ENCODE assay signal across 15 cellular contexts in genomic region chr15:69735126-69735525, GRCh38.
A peak's percentile ranks its signal among the peaks of the same experiment; 100 is the strongest.
DNase-seq lines count a peak whose midpoint lies in the region; ATAC-seq and TF ChIP-seq lines count a peak whose summit lies in the region.
"Had no signal": no experiment of that assay in that cellular context is flagged by ENCODE, and none has a peak within 500 bp of the region (broad histone marks: within the 10 kb centered on the region; RNA-seq: fewer than 3 reads in every experiment).

No MANE protein-coding gene starts in this region.

- H3K23ac ChIP-seq in mesenchymal stem cell (ENCODE audit: low read length in 2 of 2), result no peak overlapping the region

- H3K9me3 ChIP-seq in mesenchymal stem cell (ENCODE audit: control insufficient read depth, low read length) (peaks cover 2% of the 10 kb centered on the region), tibial nerve (no peaks in the 10 kb centered on the region), WERI-Rb-1 (ENCODE audit: severe bottlenecking) (peaks cover 7% of the 10 kb centered on the region)
- H3K9me3 ChIP-seq: breast epithelium, upper lobe of left lung had no signal

- H3K18ac ChIP-seq in mesenchymal stem cell (ENCODE audit: low read depth in 1 of 2, low read length in 2 of 2), result no peak overlapping the region

- no peak overlapping the region for H4K8ac ChIP-seq in mesenchymal stem cell (ENCODE audit: low read length)

- no peaks in the 10 kb centered on the region for H3K79me1 ChIP-seq in mesenchymal stem cell (replicated peaks; ENCODE audit: low read length, poor library complexity, severe bottlenecking)

- no peak overlapping the region for H4K91ac ChIP-seq in mesenchymal stem cell (ENCODE audit: low read length)

- TF ChIP-seq CTCF in tibial nerve (IDR thresholded peaks at IDR 0.05) (no peak), WERI-Rb-1 (IDR thresholded peaks at IDR 0.05; ENCODE audit: low read depth, low read length) (no peak), HFFc6 (IDR thresholded peaks at IDR 0.05) (no peak)

- peaks cover 60% of the 10 kb centered on the region for H3K27me3 Mint-ChIP-seq in HFFc6 (ENCODE audit: insufficient read depth)

- H2BK120ac ChIP-seq in mesenchymal stem cell (ENCODE audit: low read depth, low read length), result no peak overlapping the region

- no peak overlapping the region for H3K14ac ChIP-seq in mesenchymal stem cell (ENCODE audit: low read length in 2 of 2)

- ATAC-seq in GM18870 (IDR thresholded peaks at IDR 0.05; ENCODE audit: unreplicated experiment), result no peak

- peaks cover 16 to 33% of the 10 kb centered on the region in 2 experiments for H3K27me3 ChIP-seq in mesenchymal stem cell (ENCODE audit: control insufficient read depth in 1 of 2, insufficient read depth in 1 of 2, low read length in 2 of 2)
- H3K27me3 ChIP-seq in tibial nerve, result no peaks in the 10 kb centered on the region
- no peaks in the 10 kb centered on the region for H3K27me3 ChIP-seq in WERI-Rb-1 (ENCODE audit: insufficient read depth, low read depth, severe bottlenecking)
- H3K27me3 ChIP-seq: breast epithelium, upper lobe of left lung had no signal

- no peak overlapping the region for H3K4me3 Mint-ChIP-seq in HFFc6
- H3K4me3 Mint-ChIP-seq: activated CD4-positive, alpha-beta T cell treated with anti-CD3 and anti-CD28 coated beads, Interleukin-2, amount 10 ng/mL, durations not matched to agents 24 days and 14 days; T-helper 1 cell treated with Interleukin-12 subunit alpha and Interleukin-12 subunit beta and Interleukin-4 antibody, amounts not matched to agents 30 μg/mL and 1 μg/mL, for 36 hours had no signal

- peak; percentile 28 for DNase-seq in NCI-H2227 (lab: John Stamatoyannopoulos, UW; ENCODE audit: unreplicated experiment)
- no peak for DNase-seq in NCI-H2227 treated with DMSO at 0.1 percent for 48 hours (lab: John Stamatoyannopoulos, UW)
- peak; percentile 6 for DNase-seq in dermis blood vessel endothelial cell
- DNase-seq in mesenchymal stem cell, result peak; percentile 85
- peak; percentile 30 to 65 for DNase-seq in tibial nerve (ENCODE audit: low spot score in 2 of 2)
- DNase-seq in WERI-Rb-1, result no peak
- DNase-seq in HFFc6, result no peak
- DNase-seq: activated CD4-positive, alpha-beta T cell treated with anti-CD3 and anti-CD28 coated beads, Interleukin-2, amount 10 ng/mL, durations not matched to agents 24 days and 14 days; NCI-H2029; spleen; upper lobe of left lung had no signal

- no peak overlapping the region for H3K4ac ChIP-seq in mesenchymal stem cell (ENCODE audit: low read depth in 1 of 2, low read length in 2 of 2)

- H3K27ac Mint-ChIP-seq in HFFc6, result no peak overlapping the region
- H3K27ac Mint-ChIP-seq: activated CD4-positive, alpha-beta T cell treated with anti-CD3 and anti-CD28 coated beads, Interleukin-2, amount 10 ng/mL, durations not matched to agents 24 days and 14 days; activated T-helper 2 cell treated with anti-CD3 and anti-CD28 coated beads, Interferon-gamma antibody, Interleukin-2, Interleukin-4, amounts not matched to agents 10 μg/mL and 5 μg/mL and 100 μg/mL, durations not matched to agents 14 hours and 24 hours and 36 hours; T-helper 1 cell treated with Interleukin-12 subunit alpha and Interleukin-12 subunit beta and Interleukin-4 antibody, amounts not matched to agents 30 μg/mL and 1 μg/mL, for 36 hours had no signal

- peaks cover 4% of the 10 kb centered on the region for H3K9me3 Mint-ChIP-seq in HFFc6

- no peak overlapping the region for H2AFZ ChIP-seq in mesenchymal stem cell (ENCODE audit: low read depth, low read length)

- no peaks in the 10 kb centered on the region for H3K4me1 Mint-ChIP-seq in HFFc6 (ENCODE audit: low read depth)

- H2BK5ac ChIP-seq in mesenchymal stem cell (ENCODE audit: low read depth, low read length, poor library complexity, severe bottlenecking), result no peak overlapping the region

- no peak overlapping the region for H2BK15ac ChIP-seq in mesenchymal stem cell (ENCODE audit: low read depth, poor library complexity, severe bottlenecking)

- H3K36me3 ChIP-seq in mesenchymal stem cell (ENCODE audit: control insufficient read depth in 1 of 2, insufficient read depth in 2 of 2, low read depth in 1 of 2, low read length in 2 of 2) (no peaks in the 10 kb centered on the region), tibial nerve (no peaks in the 10 kb centered on the region), WERI-Rb-1 (no peaks in the 10 kb centered on the region)
- H3K36me3 ChIP-seq: breast epithelium, spleen, upper lobe of left lung had no signal

- TF ChIP-seq POLR2A in tibial nerve (IDR thresholded peaks at IDR 0.05), result no peak

- H3K4me2 ChIP-seq in mesenchymal stem cell (ENCODE audit: low read length, poor library complexity, severe bottlenecking), result no peak overlapping the region

- H2AK5ac ChIP-seq in mesenchymal stem cell (ENCODE audit: low read length, severe bottlenecking), result no peak overlapping the region

- no peak overlapping the region for H3K27ac ChIP-seq in mesenchymal stem cell (ENCODE audit: low read length, poor library complexity, severe bottlenecking)
- peak overlapping the region in 2 of 4 donors; percentile 58 to 77 for H3K27ac ChIP-seq in tibial nerve
- H3K27ac ChIP-seq in WERI-Rb-1, result no peak overlapping the region
- H3K27ac ChIP-seq: breast epithelium, spleen, upper lobe of left lung had no signal

- H3K4me3 ChIP-seq in mesenchymal stem cell (ENCODE audit: insufficient read depth in 1 of 2, low read depth in 1 of 2, low read length in 2 of 2) (no peak overlapping the region), tibial nerve (no peak overlapping the region), WERI-Rb-1 (ENCODE audit: low read depth, low read length) (no peak overlapping the region)
- H3K4me3 ChIP-seq: breast epithelium, spleen, upper lobe of left lung had no signal

- no peak overlapping the region for H2BK12ac ChIP-seq in mesenchymal stem cell (ENCODE audit: low read length in 2 of 2)

- peak overlapping the region; percentile 71 for H3K9ac ChIP-seq in mesenchymal stem cell (ENCODE audit: low read length)

- peak in 1 of 2 donors; percentile 68 for TF ChIP-seq EP300 in tibial nerve (IDR thresholded peaks at IDR 0.05)

- 47% methylated on average over 3 of the region's 4 CpGs for WGBS in mesenchymal stem cell
- WGBS in tibial nerve, 2 donors, result 16 to 24% methylated on average over 4 of the region's 4 CpGs

- H3K36me3 Mint-ChIP-seq in HFFc6 (ENCODE audit: low read depth), result peaks cover 4% of the 10 kb centered on the region; the same call in 1 of the 2 replicates

- no peaks in the 10 kb centered on the region for H3K4me1 ChIP-seq in mesenchymal stem cell (ENCODE audit: control insufficient read depth, insufficient read depth, low read depth, low read length)
- H3K4me1 ChIP-seq in tibial nerve, result peaks cover 0 to 22% (median 7%) of the 10 kb centered on the region in 4 donors
- H3K4me1 ChIP-seq: breast epithelium, upper lobe of left lung had no signal

Comparison
In these comparisons a context has a peak if more than half of its experiments do, and no peak if none do; other contexts are left out.
1. DNase-seq: peak in NCI-H2227 (single experiment), dermis blood vessel endothelial cell (single experiment), mesenchymal stem cell (single experiment) and tibial nerve (2 of 2); none in NCI-H2227 treated with DMSO at 0.1 percent for 48 hours (single experiment), WERI-Rb-1 (single experiment) and HFFc6 (single experiment).